In genomic region chr20:36386236-36386635, GRCh38 we compare ENCODE assay signal across 8 cellular contexts.
"Had no signal": no experiment of that assay in that cellular context is flagged by ENCODE, and none has a peak within 500 bp of the region (broad histone marks: within the 10 kb centered on the region; RNA-seq: fewer than 3 reads in every experiment).

No MANE protein-coding gene starts in this region.

- H3K4me3 ChIP-seq: GM12878 had no signal

- DNase-seq: GDM1, GF-D8 had no signal

- FAIRE-seq: G401.6, GM12878, GM12891, GM12892, GM18507, GM19239 had no signal

- ATAC-seq: GM12878 had no signal
